Comparison of ENCODE assay signal across 26 cellular contexts in the genomic region with DNA sequence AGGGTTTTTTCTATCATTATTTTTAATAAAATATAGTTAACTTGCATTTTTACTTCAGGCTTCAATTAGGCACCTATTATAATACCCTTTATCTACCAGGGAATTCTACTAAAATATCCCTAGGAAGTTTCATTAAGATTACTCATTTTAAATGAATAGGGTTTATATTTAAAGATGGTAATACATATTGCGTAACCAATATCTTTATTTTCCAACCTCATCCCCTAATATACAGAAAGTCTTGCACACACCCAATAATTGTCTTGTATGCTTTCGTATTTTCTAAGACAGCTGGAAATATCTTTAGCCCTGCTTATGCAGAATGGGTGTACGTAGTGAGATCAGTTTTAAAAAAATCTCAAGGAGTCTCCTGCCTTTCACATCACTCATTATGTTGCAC.
"Had no signal": no experiment of that assay in that cellular context is flagged by ENCODE, and none has a peak within 500 bp of the region (broad histone marks: within the 10 kb centered on the region; RNA-seq: fewer than 3 reads in every experiment).

No MANE protein-coding gene starts in this region.

- DNase-seq: colonic mucosa; cortex of kidney; dermis blood vessel endothelial cell; dorsolateral prefrontal cortex; effector CD4-positive, alpha-beta T cell; effector CD8-positive, alpha-beta T cell; effector memory CD4-positive, alpha-beta T cell; effector memory CD8-positive, alpha-beta T cell; endodermal cell; erythroblast; esophagus squamous epithelium; foreskin fibroblast; foreskin keratinocyte; foreskin melanocyte; gastrocnemius medialis; glutamatergic neuron; head of caudate nucleus; heart left ventricle; heart right ventricle had no signal

- H3K79me2 ChIP-seq: hepatocyte had no signal

- ATAC-seq: effector memory CD8-positive, alpha-beta T cell; esophagus mucosa; foreskin keratinocyte; gastrocnemius medialis; gastroesophageal sphincter; heart left ventricle; heart right ventricle had no signal

- H3K4me3 ChIP-seq: colonic mucosa, coronary artery, dorsolateral prefrontal cortex, esophagus muscularis mucosa, esophagus squamous epithelium, gastrocnemius medialis, gastroesophageal sphincter, heart left ventricle, heart right ventricle, hepatocyte had no signal

- H3K4me2 ChIP-seq: hepatocyte had no signal

- H3K4me1 ChIP-seq: colonic mucosa, esophagus muscularis mucosa, esophagus squamous epithelium, foreskin keratinocyte, gastrocnemius medialis, gastroesophageal sphincter, heart left ventricle, heart right ventricle had no signal

- FAIRE-seq: endothelial cell of umbilical vein had no signal

- H3K36me3 ChIP-seq: colonic mucosa, esophagus muscularis mucosa, esophagus squamous epithelium, gastrocnemius medialis, gastroesophageal sphincter, heart left ventricle, heart right ventricle had no signal

- H3K9me3 ChIP-seq: colonic mucosa, esophagus squamous epithelium, gastrocnemius medialis had no signal

- H2AFZ ChIP-seq: hepatocyte had no signal

- H3K27ac ChIP-seq: colonic mucosa, coronary artery, dorsolateral prefrontal cortex, epithelial cell of prostate, esophagus muscularis mucosa, esophagus squamous epithelium, foreskin keratinocyte, gastrocnemius medialis, gastroesophageal sphincter, heart left ventricle, heart right ventricle, hepatocyte had no signal

- H3K27me3 ChIP-seq: colonic mucosa, esophagus muscularis mucosa, esophagus squamous epithelium, foreskin keratinocyte, gastrocnemius medialis, gastroesophageal sphincter, heart left ventricle, heart right ventricle, hepatocyte had no signal
